Comparison of ENCODE assay signal across 9 cellular contexts in the genomic region with DNA sequence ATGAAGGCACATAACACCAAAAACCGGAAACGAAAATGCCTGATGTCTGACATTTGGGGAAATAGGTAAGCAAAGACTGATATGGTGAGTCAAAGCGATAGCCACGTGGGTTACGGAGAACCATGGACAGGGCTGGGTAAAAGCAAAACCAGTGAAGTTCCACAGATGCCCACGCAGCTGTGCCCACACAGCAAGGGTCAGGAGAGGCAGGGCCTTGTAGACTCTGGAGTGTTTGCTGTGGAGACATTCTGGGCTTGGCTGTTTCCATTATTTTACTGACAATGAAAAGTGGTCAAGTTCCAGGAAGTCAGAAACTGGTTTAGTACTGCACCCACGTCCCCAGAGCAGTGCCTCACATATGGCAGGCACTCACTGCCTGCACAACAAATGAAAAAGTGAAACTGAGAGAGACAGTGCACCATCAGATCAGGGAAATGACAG.
A peak's percentile ranks its signal among the peaks of the same experiment; 100 is the strongest.
DNase-seq lines count a peak whose midpoint lies in the region; ATAC-seq and TF ChIP-seq lines count a peak whose summit lies in the region.
"Had no signal": no experiment of that assay in that cellular context is flagged by ENCODE, and none has a peak within 500 bp of the region (broad histone marks: within the 10 kb centered on the region; RNA-seq: fewer than 3 reads in every experiment).

No MANE protein-coding gene starts in this region.

- intact Hi-C loops in right lobe of liver (cut with DNase I) = no loop called here

- POLR2A ChIA-PET in RWPE1 (lab: Yijun Ruan, JAX; ENCODE audit: low non-redundant PET) = no interaction called here

- peaks cover 0 to 25% (median 2%) of the 10 kb centered on the region in 4 donors for H3K36me3 ChIP-seq in right lobe of liver

- ATAC-seq in HG02642 (IDR thresholded peaks at IDR 0.05; ENCODE audit: poor library complexity, unreplicated experiment) = peak; percentile 88
- no peak for ATAC-seq in right lobe of liver

- H3K4me1 ChIP-seq in right lobe of liver = no peaks in the 10 kb centered on the region

- H3K27ac ChIP-seq in RWPE1 (no peak overlapping the region), right lobe of liver (no peak overlapping the region)

- TF ChIP-seq CTCF in RWPE1 (conservative IDR thresholded peaks at IDR 0.05; ENCODE audit: low read depth) (no peak), right lobe of liver (IDR thresholded peaks at IDR 0.05) (no peak)

- TF ChIP-seq POLR2A in right lobe of liver (IDR thresholded peaks at IDR 0.05) = no peak

- no peaks in the 10 kb centered on the region for H3K9me3 ChIP-seq in right lobe of liver

- H3K27me3 ChIP-seq in right lobe of liver = no peaks in the 10 kb centered on the region

- H3K4me3 ChIP-seq in right lobe of liver = no peak overlapping the region

- WGBS in right lobe of liver (ENCODE audit: insufficient coverage, low coverage, low lambda C conversion rate, missing lambda C conversion rate) = 80% methylated on average over 7 of the region's 7 CpGs

- CTCF ChIA-PET in RWPE1 (lab: Yijun Ruan, JAX) = no interaction called here

- DNase-seq in activated CD4-positive, alpha-beta T cell treated with anti-CD3 and anti-CD28 coated beads for 24 hours (ENCODE audit: low read depth in 2 of 2) = peak; percentile 7 to 8
- no peak for DNase-seq in activated CD4-positive, alpha-beta T cell treated with anti-CD3 and anti-CD28 coated beads, Interleukin-2, amount 50 U/mL, for 1 hour
- DNase-seq in NOMO-1 (lab: John Stamatoyannopoulos, UW; ENCODE audit: unreplicated experiment in 2 of 2) (peak; percentile 20 to 33), RWPE1 (ENCODE audit: low spot score) (no peak), NAMALWA (ENCODE audit: low spot score) (no peak), right lobe of liver (no peak)
- DNase-seq in stimulated activated CD8-positive, alpha-beta memory T cell treated with anti-CD3 and anti-CD28 coated beads, Interleukin-2, amount 100 ng/mL, for 48 hours (ENCODE audit: low read depth in 2 of 2) = peak; percentile 7 to 40
- DNase-seq: small intestine had no signal

Comparison
In these comparisons a context has a peak if more than half of its experiments do, and no peak if none do; other contexts are left out.
1. DNase-seq: peak in activated CD4-positive, alpha-beta T cell treated with anti-CD3 and anti-CD28 coated beads for 24 hours (2 of 2), NOMO-1 (2 of 2) and stimulated activated CD8-positive, alpha-beta memory T cell treated with anti-CD3 and anti-CD28 coated beads, Interleukin-2, amount 100 ng/mL, for 48 hours (2 of 2); none in activated CD4-positive, alpha-beta T cell treated with anti-CD3 and anti-CD28 coated beads, Interleukin-2, amount 50 U/mL, for 1 hour (single experiment), RWPE1 (single experiment), NAMALWA (single experiment) and right lobe of liver (0 of 3).